ENCODE assay signal across 1 cellular context in the genomic region with DNA sequence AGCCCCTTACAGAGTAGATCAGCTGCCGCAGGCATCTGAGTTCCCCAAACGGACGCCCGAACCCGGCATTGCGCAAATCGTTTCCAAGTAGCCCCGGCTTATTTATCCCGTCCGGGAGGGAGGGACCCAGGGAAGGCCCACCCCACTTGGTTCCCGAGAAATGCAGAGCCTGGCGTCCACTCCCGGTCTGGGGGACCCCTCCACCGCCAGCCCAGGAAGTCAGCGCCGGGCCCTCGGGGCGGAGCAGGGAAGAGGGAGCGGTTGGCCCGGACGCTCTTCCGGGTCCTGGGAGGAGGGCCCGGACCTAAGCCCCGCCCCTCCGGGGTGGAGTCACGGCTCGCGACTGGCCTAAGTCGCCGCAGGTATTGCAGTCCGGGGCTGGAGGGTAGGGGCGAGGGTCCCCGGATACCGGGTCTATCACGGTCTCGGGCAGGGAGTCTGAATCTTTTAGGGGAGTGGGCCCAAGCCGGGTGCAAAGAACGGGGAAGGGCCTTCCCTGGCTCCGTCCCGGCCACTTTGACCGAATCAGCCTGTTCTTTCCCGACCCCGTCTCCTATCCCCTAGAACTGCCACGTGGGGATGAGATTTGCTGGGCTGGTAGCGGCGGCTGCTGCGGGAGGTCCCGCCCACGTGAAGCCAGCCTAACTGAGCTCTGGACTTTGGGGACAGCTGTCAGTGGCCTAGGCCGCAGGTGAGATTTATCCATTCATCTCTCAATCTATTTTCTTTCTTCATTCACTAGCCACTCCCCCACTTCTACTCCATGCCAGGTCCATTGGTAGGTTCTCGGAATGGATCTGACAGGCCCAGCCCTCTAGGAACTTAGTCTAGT.
TF ChIP-seq lines count a peak whose summit lies in the region.

RABEPK (plus strand) TSS at position 327 of the 832 bp plus-strand sequence. CDS start 2,472 bp downstream, outside the sequence.

TF ChIP-seq in GM12878, 131 proteins besides CTCF, POLR2A, EP300 and RAD21 (continued from another document and continues in another):
- TF ChIP-seq ATF3 (IDR thresholded peaks at IDR 0.05; ENCODE audit: borderline replicate concordance, extremely low read depth, low read depth, low read length) (no peak), POLR2AphosphoS2 (IDR thresholded peaks at IDR 0.05; ENCODE audit: low read depth, low read length) (peak; percentile 93), BCLAF1 (IDR thresholded peaks at IDR 0.05) (no peak), RCOR1 (conservative IDR thresholded peaks at IDR 0.05; ENCODE audit: low read depth, low read length) (no peak), BCL11A (IDR thresholded peaks at IDR 0.05; ENCODE audit: low read depth, low read length) (no peak), NFYA (IDR thresholded peaks at IDR 0.05; ENCODE audit: borderline replicate concordance, low read depth, low read length) (no peak), SREBF2 (IDR thresholded peaks at IDR 0.05; ENCODE audit: low read length) (no peak), TARDBP (IDR thresholded peaks at IDR 0.05; ENCODE audit: borderline replicate concordance) (no peak), YY1 (IDR thresholded peaks at IDR 0.05; ENCODE audit: low read depth, low read length) (peak; percentile 70; the same call in 1 of the 2 replicates), FOS (IDR thresholded peaks at IDR 0.05; ENCODE audit: borderline replicate concordance, extremely low read depth, insufficient read length) (no peak), RBBP5 (conservative IDR thresholded peaks at IDR 0.05) (no peak), HDGF (IDR thresholded peaks at IDR 0.05) (0 out of 2 replicates have a peak, but pooled peaks have one; percentile 62), NFXL1 (IDR thresholded peaks at IDR 0.05; ENCODE audit: borderline replicate concordance) (no peak), NR2F1 (conservative IDR thresholded peaks at IDR 0.05) (peak; percentile 46; the same call in 1 of the 2 replicates), FOXK2 (IDR thresholded peaks at IDR 0.05) (no peak), MEF2B (IDR thresholded peaks at IDR 0.05; ENCODE audit: partially characterized antibody, poor library complexity, severe bottlenecking) (peak; percentile 20), JUND (IDR thresholded peaks at IDR 0.05; ENCODE audit: low read depth, low read length) (no peak), ETV6 (conservative IDR thresholded peaks at IDR 0.05 in 1 of 2, IDR thresholded peaks at IDR 0.05 in 1 of 2; ENCODE audit: borderline replicate concordance in 1 of 2, low read depth in 1 of 2) (peak in 1 of 2 experiments; percentile 37; a peak in 1 of 4 replicates), CEBPB (IDR thresholded peaks at IDR 0.05; ENCODE audit: borderline replicate concordance in 1 of 2, low read depth in 2 of 2, low read length in 2 of 2) (no peak), NRF1 (conservative IDR thresholded peaks at IDR 0.05; ENCODE audit: low read depth, low read length) (no peak), CREM (IDR thresholded peaks at IDR 0.05; ENCODE audit: low read depth) (no peak), ZBED1 (IDR thresholded peaks at IDR 0.05; ENCODE audit: borderline replicate concordance) (0 out of 2 replicates have a peak, but pooled peaks have one; percentile 23), ZBTB11 (CRISPR knock-in tag; IDR thresholded peaks at IDR 0.05) (0 out of 2 replicates have a peak, but pooled peaks have one; percentile 28), IKZF2 (IDR thresholded peaks at IDR 0.05) (peak in 1 of 2 experiments; percentile 39; a peak in 2 of 4 replicates), NFIC (IDR thresholded peaks at IDR 0.05; ENCODE audit: low read depth, low read length) (no peak), ZBTB40 (IDR thresholded peaks at IDR 0.05; ENCODE audit: borderline replicate concordance) (peak; percentile 81), MXI1 (IDR thresholded peaks at IDR 0.05; ENCODE audit: low read depth, low read length) (peak; percentile 72), IKZF1 (conservative IDR thresholded peaks at IDR 0.05) (peak; percentile 88), ELK1 (IDR thresholded peaks at IDR 0.05; ENCODE audit: low read depth, low read length) (no peak), PKNOX1 (IDR thresholded peaks at IDR 0.05) (no peak), FOXM1 (IDR thresholded peaks at IDR 0.05; ENCODE audit: low read depth, low read length) (no peak)
- TF ChIP-seq, protein P1, sequence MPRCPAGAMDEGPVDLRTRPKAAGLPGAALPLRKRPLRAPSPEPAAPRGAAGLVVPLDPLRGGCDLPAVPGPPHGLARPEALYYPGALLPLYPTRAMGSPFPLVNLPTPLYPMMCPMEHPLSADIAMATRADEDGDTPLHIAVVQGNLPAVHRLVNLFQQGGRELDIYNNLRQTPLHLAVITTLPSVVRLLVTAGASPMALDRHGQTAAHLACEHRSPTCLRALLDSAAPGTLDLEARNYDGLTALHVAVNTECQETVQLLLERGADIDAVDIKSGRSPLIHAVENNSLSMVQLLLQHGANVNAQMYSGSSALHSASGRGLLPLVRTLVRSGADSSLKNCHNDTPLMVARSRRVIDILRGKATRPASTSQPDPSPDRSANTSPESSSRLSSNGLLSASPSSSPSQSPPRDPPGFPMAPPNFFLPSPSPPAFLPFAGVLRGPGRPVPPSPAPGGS (IDR thresholded peaks at IDR 0.05; ENCODE audit: borderline replicate concordance, insufficient read depth, low read depth, low read length, poor library complexity, severe bottlenecking): no peak
- TF ChIP-seq, protein P2, sequence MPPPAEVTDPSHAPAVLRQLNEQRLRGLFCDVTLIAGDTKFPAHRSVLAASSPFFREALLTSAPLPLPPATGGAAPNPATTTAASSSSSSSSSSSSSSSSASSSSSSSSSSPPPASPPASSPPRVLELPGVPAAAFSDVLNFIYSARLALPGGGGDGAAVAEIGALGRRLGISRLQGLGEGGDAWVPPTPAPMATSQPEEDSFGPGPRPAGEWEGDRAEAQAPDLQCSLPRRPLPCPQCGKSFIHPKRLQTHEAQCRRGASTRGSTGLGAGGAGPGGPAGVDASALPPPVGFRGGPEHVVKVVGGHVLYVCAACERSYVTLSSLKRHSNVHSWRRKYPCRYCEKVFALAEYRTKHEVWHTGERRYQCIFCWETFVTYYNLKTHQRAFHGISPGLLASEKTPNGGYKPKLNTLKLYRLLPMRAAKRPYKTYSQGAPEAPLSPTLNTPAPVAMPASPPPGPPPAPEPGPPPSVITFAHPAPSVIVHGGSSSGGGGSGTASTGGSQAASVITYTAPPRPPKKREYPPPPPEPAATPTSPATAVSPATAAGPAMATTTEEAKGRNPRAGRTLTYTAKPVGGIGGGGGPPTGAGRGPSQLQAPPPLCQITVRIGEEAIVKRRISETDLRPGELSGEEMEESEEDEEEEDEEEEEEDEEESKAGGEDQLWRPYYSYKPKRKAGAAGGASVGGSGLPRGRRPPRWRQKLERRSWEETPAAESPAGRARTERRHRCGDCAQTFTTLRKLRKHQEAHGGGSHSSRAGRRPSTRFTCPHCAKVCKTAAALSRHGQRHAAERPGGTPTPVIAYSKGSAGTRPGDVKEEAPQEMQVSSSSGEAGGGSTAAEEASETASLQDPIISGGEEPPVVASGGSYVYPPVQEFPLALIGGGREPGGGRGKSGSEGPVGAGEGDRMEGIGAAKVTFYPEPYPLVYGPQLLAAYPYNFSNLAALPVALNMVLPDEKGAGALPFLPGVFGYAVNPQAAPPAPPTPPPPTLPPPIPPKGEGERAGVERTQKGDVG (CRISPR knock-in tag; IDR thresholded peaks at IDR 0.05): no peak
- TF ChIP-seq, protein P3, sequence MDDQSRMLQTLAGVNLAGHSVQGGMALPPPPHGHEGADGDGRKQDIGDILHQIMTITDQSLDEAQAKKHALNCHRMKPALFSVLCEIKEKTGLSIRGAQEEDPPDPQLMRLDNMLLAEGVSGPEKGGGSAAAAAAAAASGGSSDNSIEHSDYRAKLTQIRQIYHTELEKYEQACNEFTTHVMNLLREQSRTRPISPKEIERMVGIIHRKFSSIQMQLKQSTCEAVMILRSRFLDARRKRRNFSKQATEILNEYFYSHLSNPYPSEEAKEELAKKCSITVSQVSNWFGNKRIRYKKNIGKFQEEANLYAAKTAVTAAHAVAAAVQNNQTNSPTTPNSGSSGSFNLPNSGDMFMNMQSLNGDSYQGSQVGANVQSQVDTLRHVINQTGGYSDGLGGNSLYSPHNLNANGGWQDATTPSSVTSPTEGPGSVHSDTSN (IDR thresholded peaks at IDR 0.05; ENCODE audit: insufficient replicate concordance, low read depth, low read length): no peak
